In genomic region chr17:47694818-47695663, GRCh38 we compare ENCODE assay signal across 8 cellular contexts. TPM values are rescaled to one million over a fixed set of nuclear protein-coding genes. Genes with fewer than 3 reads are reported as not detected.
DNase-seq lines count a peak whose midpoint lies in the region; ATAC-seq and TF ChIP-seq lines count a peak whose summit lies in the region.

No MANE protein-coding gene starts in this region.

- peaks cover 23% of the 10 kb centered on the region for H3K4me1 Mint-ChIP-seq in Caco-2 (ENCODE audit: low read depth, unreplicated experiment)
- peaks cover 58 to 63% of the 10 kb centered on the region in 2 donors for H3K4me1 Mint-ChIP-seq in natural killer cell treated with Interleukin-12 subunit alpha and Interleukin-12 subunit beta and Interleukin-15 and Interleukin-18, amount 100 ng/mL, for 72 hours (ENCODE audit: low read depth in 2 of 2)

- CTCF ChIA-PET in Caco-2 (lab: Charles Lee), result interaction anchor here (0.5 kb wide), 1 partner anchor 357 kb away, joined by 6 read pairs; no protein-coding TSS in a partner anchor

- H3K4me1 ChIP-seq in Caco-2, result peaks cover 16% of the 10 kb centered on the region

- no peaks in the 10 kb centered on the region for H3K27me3 Mint-ChIP-seq in Caco-2 (ENCODE audit: insufficient read depth, unreplicated experiment)
- H3K27me3 Mint-ChIP-seq in natural killer cell treated with Interleukin-12 subunit alpha and Interleukin-12 subunit beta and Interleukin-15 and Interleukin-18, amount 100 ng/mL, for 72 hours, result no peaks in the 10 kb centered on the region

- POLR2A ChIA-PET in Caco-2 (lab: Charles Lee), result interaction anchor here (0.6 kb wide), 1 partner anchor 277 kb away, joined by 3 read pairs; no protein-coding TSS in a partner anchor

- peak overlapping the region; percentile 82 for H3K4me3 Mint-ChIP-seq in Caco-2 (ENCODE audit: unreplicated experiment)
- H3K4me3 Mint-ChIP-seq in natural killer cell treated with Interleukin-12 subunit alpha and Interleukin-12 subunit beta and Interleukin-15 and Interleukin-18, amount 100 ng/mL, for 72 hours, result peak overlapping the region; percentile 96

- no peaks in the 10 kb centered on the region for H3K9me3 ChIP-seq in Caco-2

- DNase-seq in Caco-2 (no peak), NCI-H82 (lab: John Stamatoyannopoulos, UW) (peak; percentile 67), fibroblast of mammary gland (ENCODE audit: low read depth) (peak; percentile 62), ureter (ENCODE audit: low spot score) (peak; percentile 71), globus pallidus (ENCODE audit: low spot score) (no peak), NCI-H1105 (lab: John Stamatoyannopoulos, UW) (no peak)
- peak; percentile 73 to 77 for DNase-seq in activated T-cell treated with anti-CD3 and anti-CD28 coated beads, Interleukin-2, amount 50 U/mL, for 48 hours
- peak; percentile 72 for DNase-seq in natural killer cell treated with Interleukin-12 subunit alpha and Interleukin-12 subunit beta and Interleukin-15 and Interleukin-18, amount 100 ng/mL, for 72 hours (ENCODE audit: low spot score)

- intact Hi-C loops in Caco-2 (cut with micrococcal nuclease; ENCODE audit: unreplicated experiment), result loop anchor here (1.0 kb wide), 1 partner anchor 107 kb away; no protein-coding TSS in a partner anchor

- ATAC-seq in natural killer cell treated with Interleukin-12 subunit alpha and Interleukin-12 subunit beta and Interleukin-15 and Interleukin-18, amount 100 ng/mL, for 72 hours, result peak; percentile 29 to 57

- no peaks in the 10 kb centered on the region for H3K27me3 ChIP-seq in Caco-2 (replicated peaks; ENCODE audit: control insufficient read depth, insufficient read depth, low read length)

- H3K36me3 ChIP-seq in Caco-2 (ENCODE audit: control insufficient read depth, insufficient read depth, low read length), result no peaks in the 10 kb centered on the region; the same call in 1 of the 2 replicates

- H3K4me3 ChIP-seq in Caco-2 (ENCODE audit: low read depth, low read length) (peak overlapping the region; percentile 88), fibroblast of mammary gland (ENCODE audit: control insufficient read depth, low read depth, low read length) (peak overlapping the region; percentile 51)

- peak overlapping the region; percentile 19 for H3K27ac Mint-ChIP-seq in Caco-2 (ENCODE audit: unreplicated experiment)
- H3K27ac Mint-ChIP-seq in natural killer cell treated with Interleukin-12 subunit alpha and Interleukin-12 subunit beta and Interleukin-15 and Interleukin-18, amount 100 ng/mL, for 72 hours, result peak overlapping the region; percentile 75 to 83

- TF ChIP-seq CTCF in Caco-2 (IDR thresholded peaks at IDR 0.05; ENCODE audit: insufficient read depth in 1 of 2, low read depth in 1 of 2, low read length in 1 of 2, severe bottlenecking in 1 of 2, unreplicated experiment in 1 of 2), result no peak
- no peak for TF ChIP-seq CTCF in fibroblast of mammary gland (conservative IDR thresholded peaks at IDR 0.05; ENCODE audit: control insufficient read depth, insufficient read depth, low read depth, low read length)

- no peaks in the 10 kb centered on the region for H3K9me3 Mint-ChIP-seq in Caco-2 (ENCODE audit: unreplicated experiment)
- no peaks in the 10 kb centered on the region for H3K9me3 Mint-ChIP-seq in natural killer cell treated with Interleukin-12 subunit alpha and Interleukin-12 subunit beta and Interleukin-15 and Interleukin-18, amount 100 ng/mL, for 72 hours

- BruUV-seq in Caco-2 (replicated peaks; lab: Mats Ljungman, UMichigan), result TSS peak; percentile 14

- H3K36me3 Mint-ChIP-seq in Caco-2 (ENCODE audit: insufficient read depth, unreplicated experiment), result peaks cover 26% of the 10 kb centered on the region
- no peaks in the 10 kb centered on the region for H3K36me3 Mint-ChIP-seq in natural killer cell treated with Interleukin-12 subunit alpha and Interleukin-12 subunit beta and Interleukin-15 and Interleukin-18, amount 100 ng/mL, for 72 hours

RNA-seq across cellular contexts. Expression of gene TBKBP1, which starts 1.1 kb away (rescaled TPM):
- 27.4 and 30.4 TPM in 2 replicates for total RNA-seq in Caco-2 (2022)
- total RNA-seq in natural killer cell treated with Interleukin-12 subunit alpha and Interleukin-12 subunit beta and Interleukin-15 and Interleukin-18, amount 100 ng/mL, for 72 hours, result 10 to 100 TPM; 13.1 to 22.6 TPM
- 9.2 TPM for total RNA-seq in ureter

RNA-seq across cellular contexts. Expression of gene TBX21, which starts 38.0 kb away (rescaled TPM):
- total RNA-seq in Caco-2 (2022) (not detected in 2 replicates), ureter (1.2 TPM)
- 100 to 1,000 TPM; 234 to 437 TPM for total RNA-seq in natural killer cell treated with Interleukin-12 subunit alpha and Interleukin-12 subunit beta and Interleukin-15 and Interleukin-18, amount 100 ng/mL, for 72 hours

RNA-seq across cellular contexts. Expression of gene KPNB1, which starts 45.3 kb away (rescaled TPM):
- total RNA-seq in Caco-2 (2022) (967 and 1,072 TPM in 2 replicates), ureter (352 TPM)
- total RNA-seq in natural killer cell treated with Interleukin-12 subunit alpha and Interleukin-12 subunit beta and Interleukin-15 and Interleukin-18, amount 100 ng/mL, for 72 hours, result 1,000 to 10,000 TPM in 1 of 2 donors, 100 to 1,000 TPM in 1; 665 to 1,039 TPM

Comparison
In these comparisons a context has a peak if more than half of its experiments do, and no peak if none do; other contexts are left out.
1. DNase-seq: peak in NCI-H82 (single experiment), activated T-cell treated with anti-CD3 and anti-CD28 coated beads, Interleukin-2, amount 50 U/mL, for 48 hours (2 of 2), fibroblast of mammary gland (single experiment), natural killer cell treated with Interleukin-12 subunit alpha and Interleukin-12 subunit beta and Interleukin-15 and Interleukin-18, amount 100 ng/mL, for 72 hours (single experiment) and ureter (single experiment); none in Caco-2 (0 of 2), globus pallidus (single experiment) and NCI-H1105 (single experiment).
2. RNA of gene TBX21, which starts 38.0 kb away (total RNA-seq): 234 to 437 TPM in natural killer cell treated with Interleukin-12 subunit alpha and Interleukin-12 subunit beta and Interleukin-15 and Interleukin-18, amount 100 ng/mL, for 72 hours; 1.2 TPM in ureter (single experiment) and not detected in Caco-2; every median in the first group is over 100 times any median in the second.